Comparison of ENCODE assay signal across 14 cellular contexts in the genomic region with DNA sequence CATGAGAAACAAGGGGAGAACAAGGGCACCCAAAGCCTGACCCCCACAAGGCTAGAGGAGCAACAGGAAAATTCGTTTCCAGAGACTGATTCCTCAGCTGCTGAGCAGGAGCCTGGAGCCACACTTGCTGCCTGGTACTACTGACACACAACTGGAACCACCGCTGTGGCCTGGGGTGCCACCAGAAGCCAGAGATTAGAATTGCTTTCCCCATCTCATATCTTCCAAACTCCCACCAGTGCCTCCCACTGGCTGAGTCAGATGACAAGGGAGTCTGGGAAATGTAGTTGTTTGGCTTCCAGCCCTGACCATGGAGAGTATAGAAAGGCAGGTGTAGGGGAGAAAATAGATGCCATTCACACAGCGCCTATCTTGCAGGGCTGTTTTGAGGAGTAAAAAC. TPM values are rescaled to one million over a fixed set of nuclear protein-coding genes. Genes with fewer than 3 reads are reported as not detected.
A peak's percentile ranks its signal among the peaks of the same experiment; 100 is the strongest.
DNase-seq lines count a peak whose midpoint lies in the region; ATAC-seq and TF ChIP-seq lines count a peak whose summit lies in the region.
"Had no signal": no experiment of that assay in that cellular context is flagged by ENCODE, and none has a peak within 500 bp of the region (broad histone marks: within the 10 kb centered on the region; RNA-seq: fewer than 3 reads in every experiment).

No MANE protein-coding gene starts in this region.

- H3K79me1 ChIP-seq in mesendoderm (ENCODE audit: low read length) = no peaks in the 10 kb centered on the region

- H4K8ac ChIP-seq in mesendoderm (ENCODE audit: low read depth, low read length) = no peak overlapping the region

- H3K79me2 ChIP-seq in mesendoderm (ENCODE audit: control insufficient read depth, insufficient read depth, low read length) = peaks cover 8% of the 10 kb centered on the region

- ATAC-seq in WTC11 (peak; percentile 6), GM18868 (IDR thresholded peaks at IDR 0.05; ENCODE audit: unreplicated experiment) (no peak), HG03139 (IDR thresholded peaks at IDR 0.05; ENCODE audit: unreplicated experiment) (no peak), HG02759 (IDR thresholded peaks at IDR 0.05; ENCODE audit: unreplicated experiment) (no peak)
- ATAC-seq: PC-3; right cardiac atrium; stimulated activated naive CD8-positive, alpha-beta T cell treated with anti-CD3 and anti-CD28 coated beads, Interleukin-15, amount 100 ng/mL, for 72 hours had no signal

- 0 out of 2 replicates have a peak overlapping the region, but pooled peaks have one; percentile 46 for H3K27ac Mint-ChIP-seq in WTC11
- H3K27ac Mint-ChIP-seq: stimulated activated naive CD8-positive, alpha-beta T cell treated with anti-CD3 and anti-CD28 coated beads, Interleukin-15, amount 100 ng/mL, for 72 hours had no signal

- TF ChIP-seq CTCF in BJ (IDR thresholded peaks at IDR 0.05; ENCODE audit: insufficient read depth, low read depth, low read length) (peak; percentile 7; the same call in 1 of the 2 replicates), HEK293 (tag by site-specific recombination; IDR thresholded peaks at IDR 0.05) (peak; percentile 53; the same call in 1 of the 2 replicates), WTC11 (IDR thresholded peaks at IDR 0.05) (no peak), testis (IDR thresholded peaks at IDR 0.05) (no peak)

- H3K4me3 Mint-ChIP-seq in WTC11 = no peak overlapping the region

- no peak overlapping the region for H2BK5ac ChIP-seq in mesendoderm (ENCODE audit: low read length)

- no peak overlapping the region for H2BK120ac ChIP-seq in mesendoderm (ENCODE audit: low read depth, low read length)

- DNase-seq in BJ (ENCODE audit: low read depth) (no peak), WTC11 (ENCODE audit: low spot score) (no peak), mesendoderm (peak; percentile 78), testis (no peak)
- DNase-seq: NCI-H1048, PC-3, right cardiac atrium had no signal

- no peak overlapping the region for H2BK15ac ChIP-seq in mesendoderm (replicated peaks; ENCODE audit: low read depth)

- no CpG with 5 or more reads among the region's 3 CpGs for WGBS in mesendoderm (ENCODE audit: extremely low coverage, insufficient coverage, low lambda C conversion rate)
- 70 to 75% methylated on average over 3 of the region's 3 CpGs for WGBS in testis, 2 donors

- no peaks in the 10 kb centered on the region; the same call in 1 of the 2 replicates for H3K27me3 Mint-ChIP-seq in WTC11 (ENCODE audit: low read depth)
- H3K27me3 Mint-ChIP-seq: stimulated activated naive CD8-positive, alpha-beta T cell treated with anti-CD3 and anti-CD28 coated beads, Interleukin-15, amount 100 ng/mL, for 72 hours had no signal

- intact Hi-C loops in testis (cut with DNase I; ENCODE audit: low total_unique reads) = no loop called here

- H3K4me1 ChIP-seq in HEK293 (ENCODE audit: control insufficient read depth, insufficient read depth, low read length) (no peaks in the 10 kb centered on the region), mesendoderm (ENCODE audit: control insufficient read depth, low read depth, low read length) (peaks cover 5% of the 10 kb centered on the region), testis (peaks cover 10% of the 10 kb centered on the region)

- no peak for TF ChIP-seq POLR2A in testis (IDR thresholded peaks at IDR 0.05)

- peaks cover 5% of the 10 kb centered on the region for H3K9me3 Mint-ChIP-seq in WTC11

- no peak overlapping the region for H3K23ac ChIP-seq in mesendoderm (ENCODE audit: low read length)

- no peak overlapping the region for H3K56ac ChIP-seq in mesendoderm (ENCODE audit: low read length)

- H3K9ac ChIP-seq in mesendoderm (ENCODE audit: low read length) = no peak overlapping the region

- H2AK5ac ChIP-seq in mesendoderm (ENCODE audit: low read length) = no peak overlapping the region

- H3K4ac ChIP-seq in mesendoderm (ENCODE audit: low read depth, low read length) = no peak overlapping the region

- H3K4me2 ChIP-seq in mesendoderm (ENCODE audit: low read length) = no peak overlapping the region

- H3K36me3 ChIP-seq in BJ (ENCODE audit: control insufficient read depth, insufficient read depth, low read length) (peaks cover 2% of the 10 kb centered on the region), HEK293 (ENCODE audit: control insufficient read depth in 2 of 2, insufficient read depth in 1 of 2, low read length in 2 of 2) (peaks cover 0 to 26% of the 10 kb centered on the region in 2 experiments), mesendoderm (ENCODE audit: control insufficient read depth, insufficient read depth, low read length) (no peaks in the 10 kb centered on the region), testis (ENCODE audit: low read depth, missing control alignments) (no peaks in the 10 kb centered on the region)
- H3K36me3 ChIP-seq: breast epithelium had no signal

- H4K5ac ChIP-seq in mesendoderm (ENCODE audit: low read length) = no peak overlapping the region

- no peak overlapping the region for H3K18ac ChIP-seq in mesendoderm (ENCODE audit: low read length)

- no peaks in the 10 kb centered on the region for H3K9me3 ChIP-seq in HEK293 (ENCODE audit: control insufficient read depth, insufficient read depth, low read depth, low read length)
- H3K9me3 ChIP-seq in testis = no peaks in the 10 kb centered on the region

- peaks cover 22% of the 10 kb centered on the region for H3K4me1 Mint-ChIP-seq in WTC11

- H3K36me3 Mint-ChIP-seq in WTC11 = peaks cover 4% of the 10 kb centered on the region; the same call in 1 of the 2 replicates

- CTCF ChIA-PET in BJ (lab: Yijun Ruan, JAX) = interaction anchor here (0.8 to 1.2 kb wide), 2 partner anchors 67 to 68 kb away, joined by 4 to 6 read pairs; no protein-coding TSS in a partner anchor
- CTCF ChIA-PET in HEK293 (lab: Yijun Ruan, JAX) = no interaction called here
- CTCF ChIA-PET in WTC11 (lab: Charles Lee) = interaction anchor here (0.7 kb wide), 1 partner anchor 22 kb away, joined by 3 read pairs; no protein-coding TSS in a partner anchor

- POLR2A ChIA-PET in BJ (lab: Charles Lee) = no interaction called here
- POLR2A ChIA-PET in HEK293 (lab: Yijun Ruan, JAX) = no interaction called here
- POLR2A ChIA-PET in WTC11 (lab: Charles Lee) = interaction anchor here (0.6 kb wide), 1 partner anchor 38 kb away, joined by 4 read pairs; no protein-coding TSS in a partner anchor

- H3K4me3 ChIP-seq in BJ (ENCODE audit: low read depth, low read length) (no peak overlapping the region), HEK293 (ENCODE audit: low read depth, low read length) (no peak overlapping the region), mesendoderm (ENCODE audit: low read length) (no peak overlapping the region), testis (no peak overlapping the region)
- H3K4me3 ChIP-seq: breast epithelium, lung had no signal

- H3K27ac ChIP-seq in HEK293 (ENCODE audit: extremely low read depth, low read depth, low read length) = no peak overlapping the region
- H3K27ac ChIP-seq in mesendoderm (ENCODE audit: low read depth, low read length) = no peak overlapping the region
- H3K27ac ChIP-seq in testis = no peak overlapping the region
- H3K27ac ChIP-seq: breast epithelium had no signal

- H3K27me3 ChIP-seq in BJ (ENCODE audit: control insufficient read depth, insufficient read depth, low read length) (no peaks in the 10 kb centered on the region), mesendoderm (ENCODE audit: insufficient read depth, low read length, poor library complexity) (no peaks in the 10 kb centered on the region), testis (no peaks in the 10 kb centered on the region)
- H3K27me3 ChIP-seq: breast epithelium had no signal

TF ChIP-seq in HEK293, 187 proteins besides CTCF, POLR2A, EP300 and RAD21 (continues in another document):
- TF ChIP-seq ZNF169 (tag by site-specific recombination; IDR thresholded peaks at IDR 0.05) = no peak
- TF ChIP-seq EGR2 (tag by site-specific recombination; IDR thresholded peaks at IDR 0.05; ENCODE audit: low read depth) = peak; percentile 83
- no peak for TF ChIP-seq FEZF1 (tag by site-specific recombination; IDR thresholded peaks at IDR 0.05)
- peak; percentile 53 for TF ChIP-seq ZNF335 (tag by site-specific recombination; conservative IDR thresholded peaks at IDR 0.05)
- peak; percentile 50; the same call in 1 of the 2 replicates for TF ChIP-seq ZNF133 (tag by site-specific recombination; IDR thresholded peaks at IDR 0.05)
- peak; percentile 58; the same call in 1 of the 2 replicates for TF ChIP-seq ZBTB20 (tag by site-specific recombination; IDR thresholded peaks at IDR 0.05)
- TF ChIP-seq ZNF747 (tag by site-specific recombination; IDR thresholded peaks at IDR 0.05) = no peak
- peak; percentile 87 for TF ChIP-seq ZFHX2 (tag by site-specific recombination; conservative IDR thresholded peaks at IDR 0.05)

TF ChIP-seq in WTC11, 78 proteins besides CTCF, POLR2A, EP300 and RAD21:
- TF ChIP-seq ZNF317 (CRISPR knock-in tag; IDR thresholded peaks at IDR 0.05; ENCODE audit: borderline replicate concordance, low read depth) = no peak
- TF ChIP-seq, protein P1, sequence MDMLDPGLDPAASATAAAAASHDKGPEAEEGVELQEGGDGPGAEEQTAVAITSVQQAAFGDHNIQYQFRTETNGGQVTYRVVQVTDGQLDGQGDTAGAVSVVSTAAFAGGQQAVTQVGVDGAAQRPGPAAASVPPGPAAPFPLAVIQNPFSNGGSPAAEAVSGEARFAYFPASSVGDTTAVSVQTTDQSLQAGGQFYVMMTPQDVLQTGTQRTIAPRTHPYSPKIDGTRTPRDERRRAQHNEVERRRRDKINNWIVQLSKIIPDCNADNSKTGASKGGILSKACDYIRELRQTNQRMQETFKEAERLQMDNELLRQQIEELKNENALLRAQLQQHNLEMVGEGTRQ (CRISPR knock-in tag; IDR thresholded peaks at IDR 0.05) = peak; percentile 61

RNA-seq across cellular contexts. Expression of a gene that starts 4.1 kb away (rescaled TPM):
- polyA plus RNA-seq in BJ (2011; rRNA removed) = 54.5 and 69.5 TPM in 2 replicates
- 28.3 and 61.4 TPM in 2 replicates for polyA minus RNA-seq in BJ (2011; rRNA and poly(A)+ RNA removed)
- 32.9 to 37.0 TPM (median 33.9 TPM) in 3 replicates for total RNA-seq in WTC11 (2021)
- polyA plus RNA-seq in mesendoderm (2013, experiment 1 of 2) = 46.0 TPM
- 46.4 TPM for polyA plus RNA-seq in mesendoderm (2013, experiment 2 of 2)
- total RNA-seq in testis = 10 to 100 TPM; 38.9 to 55.2 TPM
- polyA plus RNA-seq in testis (ENCODE audit: insufficient read depth, low read depth, low replicate concordance) = 53.4 TPM

RNA-seq across cellular contexts. Expression of a gene that starts 35.1 kb away (rescaled TPM):
- polyA plus RNA-seq in BJ (2011; rRNA removed) (7.9 and 13.3 TPM in 2 replicates), testis (ENCODE audit: insufficient read depth, low read depth, low replicate concordance) (12.1 TPM)
- polyA minus RNA-seq in BJ (2011; rRNA and poly(A)+ RNA removed) = 9.0 and 9.1 TPM in 2 replicates
- total RNA-seq in WTC11 (2021) (10.1 to 11.2 TPM (median 11.1 TPM) in 3 replicates), testis (10 to 100 TPM; 17.9 to 20.0 TPM)
- polyA plus RNA-seq in mesendoderm (2013, experiment 1 of 2) = 22.9 TPM
- 23.5 TPM for polyA plus RNA-seq in mesendoderm (2013, experiment 2 of 2)

Comparison
In these comparisons a context has a peak if more than half of its experiments do, and no peak if none do; other contexts are left out.
1. CTCF ChIP-seq: peak in BJ (single experiment) and HEK293 (single experiment); none in WTC11 (single experiment) and testis (0 of 3).